9 cellular contexts compared by ENCODE assay signal in the genomic region with DNA sequence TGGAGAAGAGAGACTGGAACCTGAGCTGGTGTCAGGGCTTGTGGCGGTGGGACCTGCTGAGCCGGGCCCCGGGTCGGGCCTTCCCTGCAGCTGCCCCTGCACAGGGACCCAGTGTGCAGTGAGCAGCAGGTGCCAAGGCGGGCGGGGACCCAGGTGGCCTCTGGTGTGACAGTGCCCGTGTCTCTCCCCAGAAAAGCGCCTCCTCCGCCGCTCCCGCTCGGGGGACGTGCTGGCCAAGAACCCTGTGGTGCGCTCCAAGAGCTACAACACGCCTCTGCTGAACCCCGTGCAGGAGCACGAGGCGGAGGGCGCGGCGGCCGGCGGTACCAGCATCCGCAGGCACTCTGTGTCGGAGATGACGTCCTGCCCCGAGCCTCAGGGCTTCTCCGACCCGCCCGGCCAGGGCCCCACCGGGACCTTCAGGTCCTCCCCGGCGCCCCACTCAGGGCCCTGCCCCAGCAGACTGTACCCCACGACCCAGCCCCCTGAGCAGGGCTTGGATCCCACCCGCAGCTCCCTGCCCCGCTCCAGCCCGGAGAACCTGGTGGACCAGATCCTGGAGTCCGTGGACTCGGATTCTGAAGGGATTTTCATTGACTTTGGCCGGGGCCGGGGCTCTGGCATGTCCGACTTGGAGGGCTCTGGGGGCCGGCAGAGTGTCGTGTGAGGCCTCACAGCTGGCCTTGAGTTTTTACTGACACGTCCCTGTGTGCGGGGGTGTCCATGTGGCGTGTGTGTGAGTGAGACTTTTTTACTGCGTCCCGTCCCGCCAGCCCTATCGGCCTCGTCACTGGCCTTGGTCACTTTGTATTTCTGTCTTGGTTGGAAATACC. TPM values are rescaled to one million over a fixed set of nuclear protein-coding genes. Genes with fewer than 3 reads are reported as not detected.
A peak's percentile ranks its signal among the peaks of the same experiment; 100 is the strongest.
DNase-seq lines count a peak whose midpoint lies in the region; ATAC-seq and TF ChIP-seq lines count a peak whose summit lies in the region.
"Had no signal": no experiment of that assay in that cellular context is flagged by ENCODE, and none has a peak within 500 bp of the region (broad histone marks: within the 10 kb centered on the region; RNA-seq: fewer than 3 reads in every experiment).

No MANE protein-coding gene starts in this region.

- no peak overlapping the region for H3K27ac Mint-ChIP-seq in osteocyte (ENCODE audit: unreplicated experiment)

- DNase-seq in DMS53 (lab: John Stamatoyannopoulos, UW) (peak; percentile 76), left ventricle myocardium superior (peak; percentile 40), osteocyte (ENCODE audit: extremely low spot score, unreplicated experiment) (peak; percentile 84), SKM-1 treated with dmso at 0.1 percent for 144 hours (lab: John Stamatoyannopoulos, UW; ENCODE audit: unreplicated experiment) (no peak)
- DNase-seq in activated CD4-positive, CD25-positive, alpha-beta regulatory T cell (lab: John Stamatoyannopoulos, UW): no peak
- DNase-seq in stimulated activated CD4-positive, alpha-beta T cell treated with anti-CD3 and anti-CD28 coated beads, Interleukin-4, amount 100 ng/mL, for 4 hours: no peak
- DNase-seq: SIG-M5 had no signal

- H3K4me3 Mint-ChIP-seq in osteocyte (ENCODE audit: unreplicated experiment): no peak overlapping the region

- no peaks in the 10 kb centered on the region for H3K27me3 Mint-ChIP-seq in osteocyte (ENCODE audit: unreplicated experiment)

- no peaks in the 10 kb centered on the region for H3K4me1 Mint-ChIP-seq in osteocyte (ENCODE audit: unreplicated experiment)

- H3K36me3 Mint-ChIP-seq in osteocyte (ENCODE audit: unreplicated experiment): no peaks in the 10 kb centered on the region

- TF ChIP-seq CTCF in osteocyte (IDR thresholded peaks at IDR 0.05): no peak

- no peaks in the 10 kb centered on the region for H3K9me3 Mint-ChIP-seq in osteocyte (ENCODE audit: unreplicated experiment)

- peak; percentile 30 for ATAC-seq in left ventricle myocardium superior

- no peak for TF ChIP-seq EP300 in Ishikawa (IDR thresholded peaks at IDR 0.05; ENCODE audit: borderline replicate concordance)

- TF ChIP-seq RAD21 in Ishikawa (IDR thresholded peaks at IDR 0.05; ENCODE audit: low read depth): no peak

- intact Hi-C loops in left ventricle myocardium superior (cut with micrococcal nuclease): no loop called here

TF ChIP-seq in Ishikawa, 13 proteins besides CTCF, POLR2A, EP300 and RAD21:
- no peak for TF ChIP-seq FOXM1 (IDR thresholded peaks at IDR 0.05; ENCODE audit: borderline replicate concordance, low read depth)
- TF ChIP-seq USF1 (IDR thresholded peaks at IDR 0.05): no peak
- TF ChIP-seq CEBPB (IDR thresholded peaks at IDR 0.05): no peak
- 0 out of 2 replicates have a peak, but pooled peaks have one; percentile 6 for TF ChIP-seq ZBTB7A (IDR thresholded peaks at IDR 0.05; ENCODE audit: low read depth)

RNA-seq across cellular contexts. Expression of gene ARHGAP8, which starts 15.6 kb away (rescaled TPM):
- total RNA-seq in left ventricle myocardium superior: not detected
- total RNA-seq in osteocyte: 0.89 and 1.5 TPM in 2 replicates
- total RNA-seq: M059J had no signal

RNA-seq across cellular contexts. Expression of gene PRR5, which starts 34.8 kb away (rescaled TPM):
- total RNA-seq in left ventricle myocardium superior (2.9 TPM), osteocyte (13.5 and 14.8 TPM in 2 replicates)
- total RNA-seq: M059J had no signal

Comparison
In these comparisons a context has a peak if more than half of its experiments do, and no peak if none do; other contexts are left out.
1. DNase-seq: peak in DMS53 (single experiment), left ventricle myocardium superior (single experiment) and osteocyte (single experiment); none in activated CD4-positive, CD25-positive, alpha-beta regulatory T cell (0 of 4), stimulated activated CD4-positive, alpha-beta T cell treated with anti-CD3 and anti-CD28 coated beads, Interleukin-4, amount 100 ng/mL, for 4 hours (0 of 2) and SKM-1 treated with dmso at 0.1 percent for 144 hours (single experiment).